In genomic region chr7:46363688-46364087, GRCh38 we compare ENCODE assay signal across 1 cellular context.
TF ChIP-seq lines count a peak whose summit lies in the region.

No MANE protein-coding gene starts in this region.

TF ChIP-seq in SK-N-SH, 30 proteins besides CTCF, POLR2A, EP300 and RAD21 (continued from another document):
- TF ChIP-seq TAF1 (IDR thresholded peaks at IDR 0.05; ENCODE audit: borderline replicate concordance, low read depth, low read length): no peak
- no peak for TF ChIP-seq PBX3 (IDR thresholded peaks at IDR 0.05)
- no peak for TF ChIP-seq RFX5 (IDR thresholded peaks at IDR 0.05; ENCODE audit: low read length)
- no peak for TF ChIP-seq RCOR1 (IDR thresholded peaks at IDR 0.05; ENCODE audit: low read length)
- no peak for TF ChIP-seq MXI1 (IDR thresholded peaks at IDR 0.05; ENCODE audit: low read depth, low read length)
- no peak for TF ChIP-seq FOSL2 (IDR thresholded peaks at IDR 0.05; ENCODE audit: borderline replicate concordance, low read depth)
- no peak for TF ChIP-seq JUND (IDR thresholded peaks at IDR 0.05)
- TF ChIP-seq RXRA (IDR thresholded peaks at IDR 0.05; ENCODE audit: borderline replicate concordance, low read depth): no peak
